In the genomic region with DNA sequence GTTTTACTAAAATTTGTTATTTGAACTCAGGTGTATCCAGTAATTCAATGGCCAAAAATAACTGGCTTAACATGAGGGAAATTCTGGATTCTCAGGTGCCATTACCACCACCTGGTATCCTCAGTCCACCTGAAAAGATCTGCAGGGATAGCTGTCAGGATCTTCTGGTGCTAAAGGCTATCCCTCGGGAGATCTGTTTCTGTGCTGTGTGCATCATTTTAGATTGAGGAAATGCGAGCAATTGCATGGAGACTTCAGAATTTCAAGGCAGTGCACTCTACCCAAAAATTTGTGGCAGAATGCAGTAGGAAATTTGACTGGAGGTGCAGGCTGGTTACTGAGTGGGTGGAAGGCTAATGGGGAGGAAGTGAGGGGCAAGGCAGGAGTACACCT, we compare ENCODE assay signal across 1 cellular context.
TF ChIP-seq lines count a peak whose summit lies in the region.

No MANE protein-coding gene starts in this region.

TF ChIP-seq in GM12891, 5 proteins besides CTCF, POLR2A, EP300 and RAD21:
- TF ChIP-seq SPI1 (IDR thresholded peaks at IDR 0.05; ENCODE audit: low read depth, low read length) (peak; percentile 34; the same call in 1 of the 2 replicates), POU2F2 (IDR thresholded peaks at IDR 0.05; ENCODE audit: low read depth, low read length) (no peak)
